Comparison of ENCODE assay signal across 8 cellular contexts in genomic region chr12:1939745-1940607, GRCh38. TPM values are rescaled to one million over a fixed set of nuclear protein-coding genes. Genes with fewer than 3 reads are reported as not detected.
A peak's percentile ranks its signal among the peaks of the same experiment; 100 is the strongest.
DNase-seq lines count a peak whose midpoint lies in the region; ATAC-seq, FAIRE-seq and TF ChIP-seq lines count a peak whose summit lies in the region.

No MANE protein-coding gene starts in this region.

- no peak overlapping the region for H3K4me3 ChIP-seq in BJ (ENCODE audit: low read depth, low read length)
- H3K4me3 ChIP-seq in bronchial epithelial cell (ENCODE audit: low read depth, low read length), result no peak overlapping the region

- ATAC-seq in GM21526 (IDR thresholded peaks at IDR 0.05; ENCODE audit: low FRiP score, unreplicated experiment) (peak; percentile 59), GM21381 (IDR thresholded peaks at IDR 0.05; ENCODE audit: unreplicated experiment) (no peak)

- H3K27me3 ChIP-seq in BJ (ENCODE audit: control insufficient read depth, insufficient read depth, low read length) (no peaks in the 10 kb centered on the region), bronchial epithelial cell (ENCODE audit: control insufficient read depth, insufficient read depth, low read length) (no peaks in the 10 kb centered on the region)

- POLR2A ChIA-PET in BJ (lab: Charles Lee), result interaction anchor here (0.6 kb wide), 1 partner anchor 333 kb away, joined by 3 read pairs; no protein-coding TSS in a partner anchor

- H3K36me3 ChIP-seq in BJ (ENCODE audit: control insufficient read depth, insufficient read depth, low read length), result no peaks in the 10 kb centered on the region
- no peaks in the 10 kb centered on the region for H3K36me3 ChIP-seq in bronchial epithelial cell (ENCODE audit: control insufficient read depth, insufficient read depth, low read length)

- peak; percentile 19 for DNase-seq in BJ (ENCODE audit: low read depth)
- peak; percentile 60 for DNase-seq in NCI-H2107 treated with DMSO at 0.1 percent for 48 hours (lab: John Stamatoyannopoulos, UW; ENCODE audit: unreplicated experiment)
- DNase-seq in activated CD4-positive, CD25-positive, alpha-beta regulatory T cell (lab: John Stamatoyannopoulos, UW), result peak; percentile 80 to 94 (median 83)
- peak; percentile 63 for DNase-seq in bronchial epithelial cell (ENCODE audit: low read depth)
- DNase-seq in islet precursor cell, result peak; percentile 91
- DNase-seq in stimulated activated CD4-positive, alpha-beta T cell treated with anti-CD3 and anti-CD28 coated beads, Interleukin-12 subunit alpha, Interleukin-12 subunit beta, amount 100 ng/mL, for 4 hours, result peak; percentile 92

- no peak for FAIRE-seq in bronchial epithelial cell (lab: Jason Lieb, UNC)

- CTCF ChIA-PET in BJ (lab: Yijun Ruan, JAX), result interaction anchor here (0.6 to 3.8 kb wide), 46 partner anchors 9 to 821 kb away, joined by 3 to 78 read pairs (median 4); partner anchors contain the start of gene CACNA2D4

- TF ChIP-seq CTCF in BJ (IDR thresholded peaks at IDR 0.05; ENCODE audit: insufficient read depth, low read depth, low read length) (peak; percentile 95), bronchial epithelial cell (IDR thresholded peaks at IDR 0.05; ENCODE audit: insufficient read depth, low read length, severe bottlenecking) (peak; percentile 86)

RNA-seq across cellular contexts. Expression of gene CACNA2D4, which starts 21.5 kb away (rescaled TPM):
- 0.39 TPM in 2 replicates for polyA plus RNA-seq in BJ (2011; rRNA removed)
- 1.2 TPM in 1 of 2 replicates, not detected in the other for polyA minus RNA-seq in BJ (2011; rRNA and poly(A)+ RNA removed)
- total RNA-seq in bronchial epithelial cell, result 0.13 TPM in 1 of 2 replicates, not detected in the other

Comparison
In these comparisons a context has a peak if more than half of its experiments do, and no peak if none do; other contexts are left out.
1. DNase-seq: peak in every context shown above with its lines; median percentile 92 in stimulated activated CD4-positive, alpha-beta T cell treated with anti-CD3 and anti-CD28 coated beads, Interleukin-12 subunit alpha, Interleukin-12 subunit beta, amount 100 ng/mL, for 4 hours; 91 in islet precursor cell; 83 in activated CD4-positive, CD25-positive, alpha-beta regulatory T cell; 63 in bronchial epithelial cell; 60 in NCI-H2107 treated with DMSO at 0.1 percent for 48 hours; 19 in BJ.